ENCODE assay signal across 1 cellular context in the genomic region with DNA sequence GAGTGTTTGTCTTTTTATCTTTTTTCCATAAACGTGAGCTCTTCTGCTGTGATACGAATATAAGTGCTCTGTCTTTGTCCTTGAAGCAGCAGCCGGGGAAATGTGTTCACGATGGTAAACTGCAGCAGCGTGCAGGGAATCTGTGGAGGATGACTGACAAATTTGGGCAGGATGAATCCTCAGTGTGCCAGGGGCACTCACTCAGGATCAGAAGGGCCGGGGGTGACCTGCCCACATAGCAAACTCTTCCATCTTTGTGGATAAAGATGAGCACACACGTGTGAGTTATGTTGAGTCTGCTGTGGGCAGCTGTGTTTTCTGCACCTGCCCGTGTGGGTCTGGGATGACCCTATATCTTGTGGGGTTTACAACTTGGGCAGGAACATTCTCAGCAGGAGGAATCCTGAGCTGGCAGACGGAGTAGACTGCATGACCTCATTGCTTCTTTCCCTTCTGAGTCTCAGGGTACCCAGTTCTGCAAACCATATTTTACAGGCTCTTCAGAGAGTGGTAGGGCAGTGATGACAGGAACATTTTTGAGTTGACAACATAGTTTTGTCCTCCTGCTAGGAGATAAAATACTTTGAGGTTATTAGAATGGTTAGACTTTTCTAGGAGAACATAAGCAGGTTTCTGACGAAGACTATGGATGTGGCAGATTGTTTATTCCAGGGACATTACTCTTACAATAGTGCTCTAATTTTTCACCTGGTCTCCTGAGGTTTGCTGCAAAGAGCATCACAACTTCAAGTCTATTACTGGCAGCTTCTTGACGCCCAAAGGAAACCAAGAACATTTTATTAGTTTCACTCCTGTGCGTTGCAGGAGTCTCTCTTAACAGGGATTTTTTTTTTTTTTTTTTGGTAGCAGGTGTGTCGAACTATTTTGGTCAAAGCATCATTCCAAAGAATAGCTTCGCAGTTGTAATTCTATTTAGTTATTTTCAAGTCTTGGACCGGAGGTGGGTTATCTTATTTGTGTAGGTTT.
TF ChIP-seq lines count a peak whose summit lies in the region.

No MANE protein-coding gene starts in this region.

TF ChIP-seq in SK-N-SH, 30 proteins besides CTCF, POLR2A, EP300 and RAD21 (continued from another document):
- TF ChIP-seq, protein P1, sequence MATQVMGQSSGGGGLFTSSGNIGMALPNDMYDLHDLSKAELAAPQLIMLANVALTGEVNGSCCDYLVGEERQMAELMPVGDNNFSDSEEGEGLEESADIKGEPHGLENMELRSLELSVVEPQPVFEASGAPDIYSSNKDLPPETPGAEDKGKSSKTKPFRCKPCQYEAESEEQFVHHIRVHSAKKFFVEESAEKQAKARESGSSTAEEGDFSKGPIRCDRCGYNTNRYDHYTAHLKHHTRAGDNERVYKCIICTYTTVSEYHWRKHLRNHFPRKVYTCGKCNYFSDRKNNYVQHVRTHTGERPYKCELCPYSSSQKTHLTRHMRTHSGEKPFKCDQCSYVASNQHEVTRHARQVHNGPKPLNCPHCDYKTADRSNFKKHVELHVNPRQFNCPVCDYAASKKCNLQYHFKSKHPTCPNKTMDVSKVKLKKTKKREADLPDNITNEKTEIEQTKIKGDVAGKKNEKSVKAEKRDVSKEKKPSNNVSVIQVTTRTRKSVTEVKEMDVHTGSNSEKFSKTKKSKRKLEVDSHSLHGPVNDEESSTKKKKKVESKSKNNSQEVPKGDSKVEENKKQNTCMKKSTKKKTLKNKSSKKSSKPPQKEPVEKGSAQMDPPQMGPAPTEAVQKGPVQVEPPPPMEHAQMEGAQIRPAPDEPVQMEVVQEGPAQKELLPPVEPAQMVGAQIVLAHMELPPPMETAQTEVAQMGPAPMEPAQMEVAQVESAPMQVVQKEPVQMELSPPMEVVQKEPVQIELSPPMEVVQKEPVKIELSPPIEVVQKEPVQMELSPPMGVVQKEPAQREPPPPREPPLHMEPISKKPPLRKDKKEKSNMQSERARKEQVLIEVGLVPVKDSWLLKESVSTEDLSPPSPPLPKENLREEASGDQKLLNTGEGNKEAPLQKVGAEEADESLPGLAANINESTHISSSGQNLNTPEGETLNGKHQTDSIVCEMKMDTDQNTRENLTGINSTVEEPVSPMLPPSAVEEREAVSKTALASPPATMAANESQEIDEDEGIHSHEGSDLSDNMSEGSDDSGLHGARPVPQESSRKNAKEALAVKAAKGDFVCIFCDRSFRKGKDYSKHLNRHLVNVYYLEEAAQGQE (IDR thresholded peaks at IDR 0.05; ENCODE audit: low read depth, low read length): no peak
- no peak for TF ChIP-seq RXRA (IDR thresholded peaks at IDR 0.05; ENCODE audit: borderline replicate concordance, low read depth)
- TF ChIP-seq, protein P2, sequence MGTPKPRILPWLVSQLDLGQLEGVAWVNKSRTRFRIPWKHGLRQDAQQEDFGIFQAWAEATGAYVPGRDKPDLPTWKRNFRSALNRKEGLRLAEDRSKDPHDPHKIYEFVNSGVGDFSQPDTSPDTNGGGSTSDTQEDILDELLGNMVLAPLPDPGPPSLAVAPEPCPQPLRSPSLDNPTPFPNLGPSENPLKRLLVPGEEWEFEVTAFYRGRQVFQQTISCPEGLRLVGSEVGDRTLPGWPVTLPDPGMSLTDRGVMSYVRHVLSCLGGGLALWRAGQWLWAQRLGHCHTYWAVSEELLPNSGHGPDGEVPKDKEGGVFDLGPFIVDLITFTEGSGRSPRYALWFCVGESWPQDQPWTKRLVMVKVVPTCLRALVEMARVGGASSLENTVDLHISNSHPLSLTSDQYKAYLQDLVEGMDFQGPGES (IDR thresholded peaks at IDR 0.05; ENCODE audit: low read depth, low read length): no peak
- no peak for TF ChIP-seq EZH2phosphoT487 (IDR thresholded peaks at IDR 0.05; ENCODE audit: borderline replicate concordance, low read depth)
- TF ChIP-seq RCOR1 (IDR thresholded peaks at IDR 0.05; ENCODE audit: low read length): no peak
- no peak for TF ChIP-seq RFX5 (IDR thresholded peaks at IDR 0.05; ENCODE audit: low read length)
- no peak for TF ChIP-seq YY1 (IDR thresholded peaks at IDR 0.05; ENCODE audit: low read depth)
- no peak for TF ChIP-seq NRF1 (IDR thresholded peaks at IDR 0.05; ENCODE audit: low read depth, low read length)
- no peak for TF ChIP-seq FOXJ3 (CRISPR knock-in tag; IDR thresholded peaks at IDR 0.05)
- no peak for TF ChIP-seq MAX (IDR thresholded peaks at IDR 0.05; ENCODE audit: low read depth)
- no peak for TF ChIP-seq MEF2A (IDR thresholded peaks at IDR 0.05; ENCODE audit: borderline replicate concordance, low read depth)
- TF ChIP-seq MXI1 (IDR thresholded peaks at IDR 0.05; ENCODE audit: low read depth, low read length): no peak
- TF ChIP-seq, protein P3, sequence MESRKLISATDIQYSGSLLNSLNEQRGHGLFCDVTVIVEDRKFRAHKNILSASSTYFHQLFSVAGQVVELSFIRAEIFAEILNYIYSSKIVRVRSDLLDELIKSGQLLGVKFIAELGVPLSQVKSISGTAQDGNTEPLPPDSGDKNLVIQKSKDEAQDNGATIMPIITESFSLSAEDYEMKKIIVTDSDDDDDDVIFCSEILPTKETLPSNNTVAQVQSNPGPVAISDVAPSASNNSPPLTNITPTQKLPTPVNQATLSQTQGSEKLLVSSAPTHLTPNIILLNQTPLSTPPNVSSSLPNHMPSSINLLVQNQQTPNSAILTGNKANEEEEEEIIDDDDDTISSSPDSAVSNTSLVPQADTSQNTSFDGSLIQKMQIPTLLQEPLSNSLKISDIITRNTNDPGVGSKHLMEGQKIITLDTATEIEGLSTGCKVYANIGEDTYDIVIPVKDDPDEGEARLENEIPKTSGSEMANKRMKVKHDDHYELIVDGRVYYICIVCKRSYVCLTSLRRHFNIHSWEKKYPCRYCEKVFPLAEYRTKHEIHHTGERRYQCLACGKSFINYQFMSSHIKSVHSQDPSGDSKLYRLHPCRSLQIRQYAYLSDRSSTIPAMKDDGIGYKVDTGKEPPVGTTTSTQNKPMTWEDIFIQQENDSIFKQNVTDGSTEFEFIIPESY (IDR thresholded peaks at IDR 0.05; ENCODE audit: borderline replicate concordance, low read depth): no peak
- no peak for TF ChIP-seq CHD2 (IDR thresholded peaks at IDR 0.05; ENCODE audit: low read length, partially characterized antibody)
TF ChIP-seq in SK-N-SH: peak in this region for 0.
